In genomic region chr5:60945760-60946253, GRCh38 we compare ENCODE assay signal across 8 cellular contexts. TPM values are rescaled to one million over a fixed set of nuclear protein-coding genes. Genes with fewer than 3 reads are reported as not detected.
DNase-seq lines count a peak whose midpoint lies in the region; ATAC-seq lines count a peak whose summit lies in the region.

No MANE protein-coding gene starts in this region.

- peak overlapping the region; percentile 79 to 84 for H3K9ac ChIP-seq in stomach smooth muscle (ENCODE audit: low read length in 2 of 2)

- DNase-seq in AML-193 (lab: John Stamatoyannopoulos, UW) (peak; percentile 13 to 17), NOMO-1 (lab: John Stamatoyannopoulos, UW; ENCODE audit: unreplicated experiment in 2 of 2) (peak; percentile 42 to 45), cerebellar cortex (ENCODE audit: low spot score) (peak; percentile 59), left colon (peak; percentile 42 to 58)

- ATAC-seq in GM18517 (IDR thresholded peaks at IDR 0.05; ENCODE audit: unreplicated experiment) = peak; percentile 18
- ATAC-seq in HG02981 (IDR thresholded peaks at IDR 0.05; ENCODE audit: unreplicated experiment) = peak; percentile 20
- peak; percentile 53 for ATAC-seq in left colon
- ATAC-seq in GM18520 (IDR thresholded peaks at IDR 0.05; ENCODE audit: unreplicated experiment) = no peak

- H3K4me3 ChIP-seq in stomach smooth muscle (ENCODE audit: low read length in 2 of 2) = peak overlapping the region; percentile 90 to 92

- intact Hi-C loops in left colon (cut with DNase I, micrococcal nuclease) = no loop called here

- H3K36me3 ChIP-seq in stomach smooth muscle (ENCODE audit: control insufficient read depth in 2 of 2, insufficient read depth in 2 of 2, low read length in 2 of 2) = peaks cover 0 to 1% of the 10 kb centered on the region in 2 donors

- H3K9me3 ChIP-seq in stomach smooth muscle (ENCODE audit: control insufficient read depth in 2 of 2, low read length in 2 of 2) = no peaks in the 10 kb centered on the region

- peaks cover 3% of the 10 kb centered on the region for H3K4me1 ChIP-seq in stomach smooth muscle (ENCODE audit: control insufficient read depth, insufficient read depth, low read length)

- no peaks in the 10 kb centered on the region for H3K27me3 ChIP-seq in stomach smooth muscle (ENCODE audit: control insufficient read depth in 1 of 2, insufficient read depth in 2 of 2, low read length in 2 of 2)

- peak overlapping the region; percentile 70 for H3K27ac ChIP-seq in stomach smooth muscle (ENCODE audit: low read length)

RNA-seq across cellular contexts. Expression of gene NDUFAF2, which starts 0.8 kb away (rescaled TPM):
- 10 to 100 TPM; 15.6 to 25.0 TPM for total RNA-seq in left colon

RNA-seq across cellular contexts. Expression of gene ERCC8, which starts 0.9 kb away (rescaled TPM):
- 10 to 100 TPM in 1 of 2 donors, 1 to 10 TPM in 1; 9.1 to 11.0 TPM for total RNA-seq in left colon
